ENCODE assay signal across 8 cellular contexts in the genomic region with DNA sequence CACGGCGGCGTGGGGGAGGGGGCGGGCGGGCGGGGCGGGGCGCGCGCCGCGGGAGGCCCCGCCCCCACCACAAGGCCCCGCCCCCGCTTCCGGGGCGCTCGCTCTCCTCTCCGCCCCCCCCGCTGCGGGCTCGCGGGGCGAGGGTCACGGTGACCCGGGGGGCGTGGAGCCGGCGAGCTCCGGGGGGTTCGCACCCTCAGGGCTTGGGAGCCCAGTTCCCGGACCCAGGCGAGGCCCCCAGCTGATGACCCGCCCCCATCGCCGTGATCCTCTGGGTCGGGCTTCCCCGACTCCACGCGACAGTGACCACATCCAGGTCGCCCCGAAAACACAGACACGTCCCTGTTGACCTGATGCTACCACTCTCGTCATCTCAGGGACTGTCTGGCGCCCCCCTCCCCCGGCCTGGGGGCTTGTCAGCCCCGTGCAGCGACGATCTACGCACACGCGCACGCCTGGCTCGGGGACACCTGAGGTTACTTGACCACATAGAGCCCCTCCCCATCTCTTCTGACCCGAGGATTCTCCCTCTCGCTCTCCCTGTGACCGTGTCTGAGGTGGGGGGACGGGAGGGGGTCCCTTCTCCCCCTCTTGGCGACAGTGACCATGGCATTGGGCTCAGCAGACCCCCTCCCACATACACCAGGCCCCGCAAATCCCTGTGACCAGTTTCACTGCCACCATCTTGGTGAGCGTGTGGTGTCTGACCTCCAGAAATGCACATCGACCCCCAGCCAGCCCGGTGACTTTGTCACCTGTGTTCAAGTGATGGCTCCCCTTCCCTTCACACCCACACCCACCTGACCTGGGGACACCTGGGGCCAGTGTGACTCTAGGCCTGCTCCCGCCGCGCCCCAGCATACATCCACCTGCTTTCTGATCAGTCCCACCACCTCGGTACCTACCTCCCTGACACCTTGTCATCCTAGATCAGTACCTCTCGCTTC. TPM values are rescaled to one million over a fixed set of nuclear protein-coding genes. Genes with fewer than 3 reads are reported as not detected.
A peak's percentile ranks its signal among the peaks of the same experiment; 100 is the strongest.
DNase-seq lines count a peak whose midpoint lies in the region; ATAC-seq and TF ChIP-seq lines count a peak whose summit lies in the region.

No MANE protein-coding gene starts in this region.

- peak overlapping the region; percentile 89 to 93 for H3K9ac ChIP-seq in duodenal mucosa (ENCODE audit: low read depth in 1 of 2, low read length in 2 of 2)

- H3K9me3 Mint-ChIP-seq in type B pancreatic cell: no peaks in the 10 kb centered on the region

- H3K27ac ChIP-seq in AG04450 (ENCODE audit: low read depth, low read length): peak overlapping the region; percentile 31
- H3K27ac ChIP-seq in duodenal mucosa (ENCODE audit: low read depth, low read length): peak overlapping the region; percentile 30

- peaks cover 11% of the 10 kb centered on the region for H3K4me1 Mint-ChIP-seq in type B pancreatic cell (ENCODE audit: unreplicated experiment)

- H3K27me3 ChIP-seq in AG04450 (ENCODE audit: control insufficient read depth, insufficient read depth, low read length): no peaks in the 10 kb centered on the region
- H3K27me3 ChIP-seq in duodenal mucosa (ENCODE audit: control insufficient read depth in 1 of 2, insufficient read depth in 2 of 2, low read length in 2 of 2): no peaks in the 10 kb centered on the region

- TF ChIP-seq CTCF in AG04450 (IDR thresholded peaks at IDR 0.05; ENCODE audit: low read depth, low read length) (no peak), type B pancreatic cell (conservative IDR thresholded peaks at IDR 0.05) (no peak)

- H3K36me3 Mint-ChIP-seq in type B pancreatic cell: no peaks in the 10 kb centered on the region

- peak overlapping the region; percentile 92 for H3K4me3 Mint-ChIP-seq in type B pancreatic cell

- peak overlapping the region; percentile 78 for H3K27ac Mint-ChIP-seq in type B pancreatic cell

- POLR2A ChIA-PET in AG04450 (lab: Yijun Ruan, JAX): interaction anchor here (0.6 to 2.0 kb wide), 13 partner anchors 12 to 1556 kb away, joined by 3 to 19 read pairs (median 4); a partner anchor contains a TSS

- CTCF ChIA-PET in AG04450 (lab: Charles Lee): interaction anchor here (0.5 to 1.3 kb wide), 12 partner anchors 10 to 448 kb away, joined by 3 to 6 read pairs (median 3); a partner anchor contains a TSS

- peaks cover 14 to 22% of the 10 kb centered on the region in 2 donors for H3K4me1 ChIP-seq in duodenal mucosa (ENCODE audit: control insufficient read depth in 1 of 2, insufficient read depth in 2 of 2, low read length in 2 of 2)

- H3K4me3 ChIP-seq in AG04450 (ENCODE audit: low read depth, low read length) (peak overlapping the region; percentile 83), duodenal mucosa (ENCODE audit: low read depth in 1 of 2, low read length in 2 of 2) (peak overlapping the region; percentile 74 to 93)

- no peaks in the 10 kb centered on the region for H3K9me3 ChIP-seq in AG04450 (ENCODE audit: control insufficient read depth, insufficient read depth, low read length)
- no peaks in the 10 kb centered on the region for H3K9me3 ChIP-seq in duodenal mucosa (ENCODE audit: control insufficient read depth in 1 of 2, low read length in 2 of 2)

- H3K36me3 ChIP-seq in duodenal mucosa (ENCODE audit: control insufficient read depth in 1 of 2, insufficient read depth in 2 of 2, low read length in 2 of 2): peaks cover 0 to 9% of the 10 kb centered on the region in 2 donors

- ATAC-seq in GM18519 (IDR thresholded peaks at IDR 0.05; ENCODE audit: low FRiP score, unreplicated experiment) (peak; percentile 19), HG03045 (IDR thresholded peaks at IDR 0.05; ENCODE audit: unreplicated experiment) (peak; percentile 30)

- H3K27me3 Mint-ChIP-seq in type B pancreatic cell: no peaks in the 10 kb centered on the region

- DNase-seq in AG04450 (ENCODE audit: low read depth, low spot score) (no peak), T-helper 2 cell (peak in 4 of 5 experiments; percentile 49 to 96 (median 72)), midbrain (lab: John Stamatoyannopoulos, UW) (peak; percentile 78), type B pancreatic cell (ENCODE audit: extremely low spot score, unreplicated experiment) (no peak), NCI-H446 treated with DMSO at 0.1 percent for 48 hours (lab: John Stamatoyannopoulos, UW) (no peak)

RNA-seq across cellular contexts. Expression of a gene that starts 0.7 kb away (rescaled TPM):
- 5.6 and 6.2 TPM in 2 replicates for polyA plus RNA-seq in AG04450 (2011; rRNA removed)
- 9.0 and 9.8 TPM in 2 replicates for polyA minus RNA-seq in AG04450 (2011; rRNA and poly(A)+ RNA removed)
- total RNA-seq in type B pancreatic cell (ENCODE audit: low replicate concordance): 38.2 and 42.2 TPM in 2 replicates

RNA-seq across cellular contexts. Expression of a gene that starts 10.3 kb away (rescaled TPM):
- polyA plus RNA-seq in AG04450 (2011; rRNA removed): 0.88 TPM in 1 of 2 replicates, not detected in the other
- not detected in 2 replicates for polyA minus RNA-seq in AG04450 (2011; rRNA and poly(A)+ RNA removed)
- 1.1 and 2.4 TPM in 2 replicates for total RNA-seq in type B pancreatic cell (ENCODE audit: low replicate concordance)

RNA-seq across cellular contexts. Expression of a gene that starts 15.8 kb away (rescaled TPM):
- polyA plus RNA-seq in AG04450 (2011; rRNA removed): 12.1 and 17.7 TPM in 2 replicates
- 8.7 and 11.0 TPM in 2 replicates for polyA minus RNA-seq in AG04450 (2011; rRNA and poly(A)+ RNA removed)
- 13.7 and 15.0 TPM in 2 replicates for total RNA-seq in type B pancreatic cell (ENCODE audit: low replicate concordance)

RNA-seq across cellular contexts. Expression of a gene that starts 16.0 kb away (rescaled TPM):
- 4.1 and 4.7 TPM in 2 replicates for polyA plus RNA-seq in AG04450 (2011; rRNA removed)
- 5.8 TPM in 2 replicates for polyA minus RNA-seq in AG04450 (2011; rRNA and poly(A)+ RNA removed)
- 4.3 and 7.4 TPM in 2 replicates for total RNA-seq in type B pancreatic cell (ENCODE audit: low replicate concordance)

RNA-seq across cellular contexts. Expression of a gene that starts 21.6 kb away (rescaled TPM):
- 0.95 and 2.2 TPM in 2 replicates for polyA plus RNA-seq in AG04450 (2011; rRNA removed)
- polyA minus RNA-seq in AG04450 (2011; rRNA and poly(A)+ RNA removed): 0.78 and 1.0 TPM in 2 replicates
- 50.0 and 57.8 TPM in 2 replicates for total RNA-seq in type B pancreatic cell (ENCODE audit: low replicate concordance)

Comparison
In these comparisons a context has a peak if more than half of its experiments do, and no peak if none do; other contexts are left out.
1. DNase-seq: peak in T-helper 2 cell (4 of 5) and midbrain (single experiment); none in AG04450 (single experiment), type B pancreatic cell (single experiment) and NCI-H446 treated with DMSO at 0.1 percent for 48 hours (single experiment).